9 cellular contexts compared by ENCODE assay signal in the genomic region with DNA sequence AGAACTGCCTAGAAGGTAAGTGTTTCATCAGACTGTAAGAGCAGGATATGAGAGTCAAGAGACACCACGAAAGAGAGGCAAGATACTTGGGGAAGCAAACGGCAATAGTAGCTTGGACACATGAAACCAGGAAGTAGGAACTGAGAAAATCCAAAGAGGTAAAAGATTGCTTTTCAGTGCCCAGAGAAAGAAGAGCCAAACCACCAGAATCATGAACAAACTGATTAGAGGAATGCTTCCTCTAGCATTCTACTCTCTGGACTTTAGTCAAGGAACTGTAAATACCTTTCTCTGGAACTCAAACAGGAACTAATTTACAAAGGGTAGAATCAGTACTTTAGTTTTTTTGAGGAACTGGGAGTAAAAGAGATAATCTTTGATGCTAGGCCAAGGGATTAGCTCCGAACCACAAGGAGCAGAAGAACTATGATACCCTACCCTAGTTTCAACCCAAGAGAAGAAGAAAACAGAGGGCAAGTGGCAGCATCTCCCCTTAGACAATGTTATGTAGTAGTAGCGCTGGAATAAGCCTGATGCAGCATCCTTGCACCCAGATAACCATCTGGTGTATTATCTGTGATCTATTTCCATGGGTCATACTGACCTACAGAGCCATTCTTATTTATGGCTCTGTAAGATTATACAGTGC. TPM values are rescaled to one million over a fixed set of nuclear protein-coding genes. Genes with fewer than 3 reads are reported as not detected.
DNase-seq lines count a peak whose midpoint lies in the region; ATAC-seq and TF ChIP-seq lines count a peak whose summit lies in the region.
"Had no signal": no experiment of that assay in that cellular context is flagged by ENCODE, and none has a peak within 500 bp of the region (broad histone marks: within the 10 kb centered on the region; RNA-seq: fewer than 3 reads in every experiment).

No MANE protein-coding gene starts in this region.

- H3K9me3 ChIP-seq in uterus = no peaks in the 10 kb centered on the region

- H3K27ac ChIP-seq in uterus = no peak overlapping the region

- in situ Hi-C loops in astrocyte of the spinal cord (cut with HindIII; ENCODE audit: low sequenced_read_pairs) = no loop called here

- no peak overlapping the region for H3K4me3 Mint-ChIP-seq in activated CD8-positive, alpha-beta T cell treated with anti-CD3 and anti-CD28 coated beads for 36 hours
- H3K4me3 Mint-ChIP-seq in activated CD8-positive, alpha-beta T cell treated with anti-CD3 and anti-CD28 coated beads, Interleukin-2, amount 10 ng/mL, durations not matched to agents 7 days and 5 days = no peak overlapping the region
- no peak overlapping the region for H3K4me3 Mint-ChIP-seq in type B pancreatic cell
- H3K4me3 Mint-ChIP-seq: activated CD8-positive, alpha-beta memory T cell treated with anti-CD3 and anti-CD28 coated beads, Interleukin-2, amount 10 ng/mL, durations not matched to agents 7 days and 5 days had no signal

- CTCF ChIA-PET in activated CD8-positive, alpha-beta T cell treated with anti-CD3 and anti-CD28 coated beads for 36 hours (lab: Charles Lee) = interaction anchor here (0.6 kb wide), 1 partner anchor 9 kb away, joined by 3 read pairs; no protein-coding TSS in a partner anchor
- CTCF ChIA-PET in activated CD8-positive, alpha-beta T cell treated with anti-CD3 and anti-CD28 coated beads, Interleukin-2, amount 10 ng/mL, durations not matched to agents 7 days and 5 days (lab: Charles Lee) = no interaction called here

- H3K27me3 Mint-ChIP-seq in activated CD8-positive, alpha-beta T cell treated with anti-CD3 and anti-CD28 coated beads for 36 hours = no peaks in the 10 kb centered on the region
- no peaks in the 10 kb centered on the region for H3K27me3 Mint-ChIP-seq in activated CD8-positive, alpha-beta T cell treated with anti-CD3 and anti-CD28 coated beads, Interleukin-2, amount 10 ng/mL, durations not matched to agents 7 days and 5 days (ENCODE audit: low read depth)
- no peaks in the 10 kb centered on the region for H3K27me3 Mint-ChIP-seq in type B pancreatic cell
- H3K27me3 Mint-ChIP-seq: activated CD8-positive, alpha-beta memory T cell treated with anti-CD3 and anti-CD28 coated beads, Interleukin-2, amount 10 ng/mL, durations not matched to agents 7 days and 5 days had no signal

- TF ChIP-seq CTCF in activated CD8-positive, alpha-beta T cell treated with anti-CD3 and anti-CD28 coated beads for 36 hours (IDR thresholded peaks at IDR 0.05) = no peak
- TF ChIP-seq CTCF in astrocyte of the spinal cord (IDR thresholded peaks at IDR 0.05; ENCODE audit: low read depth, low read length) = no peak
- TF ChIP-seq CTCF in type B pancreatic cell (conservative IDR thresholded peaks at IDR 0.05) = no peak
- TF ChIP-seq CTCF in uterus (IDR thresholded peaks at IDR 0.05) = no peak

- H3K27me3 ChIP-seq in uterus = no peaks in the 10 kb centered on the region

- no peak overlapping the region for H3K4me3 ChIP-seq in astrocyte of the spinal cord (ENCODE audit: low read depth, low read length)
- H3K4me3 ChIP-seq in uterus = no peak overlapping the region

- POLR2A ChIA-PET in activated CD8-positive, alpha-beta T cell treated with anti-CD3 and anti-CD28 coated beads for 36 hours (lab: Charles Lee) = interaction anchor here (1.7 kb wide), 1 partner anchor 9 kb away, joined by 5 read pairs; no protein-coding TSS in a partner anchor
- POLR2A ChIA-PET in activated CD8-positive, alpha-beta T cell treated with anti-CD3 and anti-CD28 coated beads, Interleukin-2, amount 10 ng/mL, durations not matched to agents 7 days and 5 days (lab: Charles Lee) = interaction anchor here (1.6 kb wide), 1 partner anchor 10 kb away, joined by 3 read pairs; no protein-coding TSS in a partner anchor

- H3K36me3 Mint-ChIP-seq in activated CD8-positive, alpha-beta T cell treated with anti-CD3 and anti-CD28 coated beads for 36 hours (ENCODE audit: low read depth) = peaks cover 21% of the 10 kb centered on the region
- peaks cover 31% of the 10 kb centered on the region for H3K36me3 Mint-ChIP-seq in activated CD8-positive, alpha-beta T cell treated with anti-CD3 and anti-CD28 coated beads, Interleukin-2, amount 10 ng/mL, durations not matched to agents 7 days and 5 days (ENCODE audit: low read depth)
- peaks cover 19% of the 10 kb centered on the region for H3K36me3 Mint-ChIP-seq in type B pancreatic cell

- DNase-seq in activated CD8-positive, alpha-beta T cell treated with anti-CD3 and anti-CD28 coated beads for 36 hours = no peak
- no peak for DNase-seq in activated CD8-positive, alpha-beta T cell treated with anti-CD3 and anti-CD28 coated beads, Interleukin-2, amount 10 ng/mL, durations not matched to agents 7 days and 5 days
- peak; percentile 8 for DNase-seq in astrocyte of the spinal cord (ENCODE audit: low read depth, low spot score)
- DNase-seq in type B pancreatic cell (ENCODE audit: extremely low spot score, unreplicated experiment) = no peak
- DNase-seq in NCI-H748 (lab: John Stamatoyannopoulos, UW; ENCODE audit: unreplicated experiment) = no peak
- DNase-seq in uterus = no peak
- DNase-seq: activated CD8-positive, alpha-beta memory T cell treated with anti-CD3 and anti-CD28 coated beads, Interleukin-2, amount 10 ng/mL, durations not matched to agents 7 days and 5 days had no signal

- H3K9me3 Mint-ChIP-seq in activated CD8-positive, alpha-beta T cell treated with anti-CD3 and anti-CD28 coated beads for 36 hours = no peaks in the 10 kb centered on the region
- no peaks in the 10 kb centered on the region for H3K9me3 Mint-ChIP-seq in activated CD8-positive, alpha-beta T cell treated with anti-CD3 and anti-CD28 coated beads, Interleukin-2, amount 10 ng/mL, durations not matched to agents 7 days and 5 days (ENCODE audit: insufficient read depth)
- no peaks in the 10 kb centered on the region for H3K9me3 Mint-ChIP-seq in type B pancreatic cell

- TF ChIP-seq POLR2A in uterus (IDR thresholded peaks at IDR 0.05) = no peak

- no peaks in the 10 kb centered on the region for H3K4me1 ChIP-seq in uterus

- H3K27ac Mint-ChIP-seq in activated CD8-positive, alpha-beta T cell treated with anti-CD3 and anti-CD28 coated beads for 36 hours = no peak overlapping the region
- H3K27ac Mint-ChIP-seq in activated CD8-positive, alpha-beta T cell treated with anti-CD3 and anti-CD28 coated beads, Interleukin-2, amount 10 ng/mL, durations not matched to agents 7 days and 5 days = no peak overlapping the region
- peak overlapping the region; percentile 72 for H3K27ac Mint-ChIP-seq in type B pancreatic cell
- H3K27ac Mint-ChIP-seq: activated CD8-positive, alpha-beta memory T cell treated with anti-CD3 and anti-CD28 coated beads, Interleukin-2, amount 10 ng/mL, durations not matched to agents 7 days and 5 days had no signal

- H3K4me1 Mint-ChIP-seq in activated CD8-positive, alpha-beta T cell treated with anti-CD3 and anti-CD28 coated beads for 36 hours (ENCODE audit: low read depth) = peaks cover 42% of the 10 kb centered on the region
- H3K4me1 Mint-ChIP-seq in activated CD8-positive, alpha-beta T cell treated with anti-CD3 and anti-CD28 coated beads, Interleukin-2, amount 10 ng/mL, durations not matched to agents 7 days and 5 days (ENCODE audit: low read depth) = peaks cover 42% of the 10 kb centered on the region
- peaks cover 26% of the 10 kb centered on the region for H3K4me1 Mint-ChIP-seq in type B pancreatic cell (ENCODE audit: unreplicated experiment)

- H3K36me3 ChIP-seq in uterus = no peaks in the 10 kb centered on the region

- intact Hi-C loops in activated CD8-positive, alpha-beta T cell treated with anti-CD3 and anti-CD28 coated beads for 36 hours (cut with micrococcal nuclease) = no loop called here
- intact Hi-C loops in uterus (cut with DNase I; ENCODE audit: low total_unique reads) = no loop called here

- peak; percentile 27 for ATAC-seq in activated CD8-positive, alpha-beta T cell treated with anti-CD3 and anti-CD28 coated beads for 36 hours
- ATAC-seq in activated CD8-positive, alpha-beta T cell treated with anti-CD3 and anti-CD28 coated beads, Interleukin-2, amount 10 ng/mL, durations not matched to agents 7 days and 5 days = no peak
- ATAC-seq in HG03442 (IDR thresholded peaks at IDR 0.05; ENCODE audit: unreplicated experiment) (peak; percentile 61), HG03342 (IDR thresholded peaks at IDR 0.05; ENCODE audit: unreplicated experiment) (no peak)
- ATAC-seq: activated CD8-positive, alpha-beta memory T cell treated with anti-CD3 and anti-CD28 coated beads, Interleukin-2, amount 10 ng/mL, durations not matched to agents 7 days and 5 days had no signal

RNA-seq across cellular contexts. Expression of gene EFCAB9, which starts 41.3 kb away (rescaled TPM):
- not detected for total RNA-seq in activated CD8-positive, alpha-beta T cell treated with anti-CD3 and anti-CD28 coated beads for 36 hours
- not detected for total RNA-seq in activated CD8-positive, alpha-beta T cell treated with anti-CD3 and anti-CD28 coated beads, Interleukin-2, amount 10 ng/mL, durations not matched to agents 7 days and 5 days
- total RNA-seq in type B pancreatic cell (ENCODE audit: low replicate concordance) = not detected in 2 replicates
- total RNA-seq in uterus = not detected
- total RNA-seq: activated CD8-positive, alpha-beta memory T cell treated with anti-CD3 and anti-CD28 coated beads, Interleukin-2, amount 10 ng/mL, durations not matched to agents 7 days and 5 days had no signal

RNA-seq across cellular contexts. Expression of gene STK10, which starts 47.2 kb away (rescaled TPM):
- 100 to 1,000 TPM; 142 to 143 TPM for total RNA-seq in activated CD8-positive, alpha-beta T cell treated with anti-CD3 and anti-CD28 coated beads for 36 hours
- 100 to 1,000 TPM; 294 to 299 TPM for total RNA-seq in activated CD8-positive, alpha-beta T cell treated with anti-CD3 and anti-CD28 coated beads, Interleukin-2, amount 10 ng/mL, durations not matched to agents 7 days and 5 days
- 15.2 and 25.0 TPM in 2 replicates for total RNA-seq in type B pancreatic cell (ENCODE audit: low replicate concordance)
- total RNA-seq in uterus = 10 to 100 TPM in 2 of 4 donors, 1 to 10 TPM in 2; 3.3 to 24.6 (median 13.4) TPM

RNA-seq across cellular contexts. Expression of gene UBTD2, which starts 48.3 kb away (rescaled TPM):
- 1 to 10 TPM; 7.9 to 8.3 TPM for total RNA-seq in activated CD8-positive, alpha-beta T cell treated with anti-CD3 and anti-CD28 coated beads for 36 hours
- 10 to 100 TPM; 12.0 to 12.8 TPM for total RNA-seq in activated CD8-positive, alpha-beta T cell treated with anti-CD3 and anti-CD28 coated beads, Interleukin-2, amount 10 ng/mL, durations not matched to agents 7 days and 5 days
- total RNA-seq in type B pancreatic cell (ENCODE audit: low replicate concordance) (32.8 and 47.2 TPM in 2 replicates), uterus (100 to 1,000 TPM in 1 of 4 donors, 10 to 100 TPM in 2, 1 to 10 TPM in 1; 6.1 to 108 (median 32.2) TPM)

Comparison
In these comparisons a context has a peak if more than half of its experiments do, and no peak if none do; other contexts are left out.
1. ATAC-seq: peak in activated CD8-positive, alpha-beta T cell treated with anti-CD3 and anti-CD28 coated beads for 36 hours (single experiment) and HG03442 (single experiment); none in activated CD8-positive, alpha-beta T cell treated with anti-CD3 and anti-CD28 coated beads, Interleukin-2, amount 10 ng/mL, durations not matched to agents 7 days and 5 days (single experiment) and HG03342 (single experiment).